ENCODE assay signal across 26 cellular contexts in the genomic region with DNA sequence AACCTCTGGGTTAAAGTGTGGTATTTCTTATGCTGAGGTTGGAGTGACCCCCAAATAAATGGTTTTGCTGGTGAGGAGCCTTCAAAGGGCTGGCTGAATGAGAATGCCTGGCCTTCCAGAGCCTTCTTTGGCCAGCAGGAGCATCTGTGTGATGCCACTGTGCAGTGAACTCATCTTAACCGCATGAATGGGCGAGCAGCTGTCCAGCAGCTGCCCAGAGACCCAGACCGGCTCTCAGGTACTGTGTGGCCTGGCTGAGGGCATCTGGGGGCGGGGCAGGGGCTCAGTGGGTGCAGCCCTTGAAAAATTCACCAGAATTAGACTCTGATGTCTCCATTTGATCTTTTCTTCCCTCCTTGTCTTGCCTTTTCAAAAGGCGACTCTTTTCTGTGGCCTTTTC. TPM values are rescaled to one million over a fixed set of nuclear protein-coding genes. Genes with fewer than 3 reads are reported as not detected.
DNase-seq lines count a peak whose midpoint lies in the region; ATAC-seq and TF ChIP-seq lines count a peak whose summit lies in the region.
"Had no signal": no experiment of that assay in that cellular context is flagged by ENCODE, and none has a peak within 500 bp of the region (broad histone marks: within the 10 kb centered on the region; RNA-seq: fewer than 3 reads in every experiment).

No MANE protein-coding gene starts in this region.

- TF ChIP-seq CTCF in OCI-LY7 (conservative IDR thresholded peaks at IDR 0.05; ENCODE audit: low read length), result no peak
- TF ChIP-seq CTCF in epithelial cell of proximal tubule (conservative IDR thresholded peaks at IDR 0.05; ENCODE audit: low read depth, low read length), result peak; percentile 39
- TF ChIP-seq CTCF in progenitor cell of endocrine pancreas (IDR thresholded peaks at IDR 0.05; ENCODE audit: unreplicated experiment), result no peak

- H3K9me3 Mint-ChIP-seq in progenitor cell of endocrine pancreas (ENCODE audit: low read depth), result no peaks in the 10 kb centered on the region
- H3K9me3 Mint-ChIP-seq: mesothelial cell of epicardium; natural killer cell; stimulated activated naive B cell treated with anti-CD40 and anti-IgM and Interleukin-4, amounts not matched to agents 10 μg/mL and 1 μg/mL and 100 μg/mL, for 72 hours had no signal

- H3K4me3 ChIP-seq in H7 (ENCODE audit: insufficient read depth, low read depth, low read length), result no peak overlapping the region
- H3K4me3 ChIP-seq in OCI-LY7 (ENCODE audit: low read depth, low read length, poor library complexity, severe bottlenecking), result no peak overlapping the region
- H3K4me3 ChIP-seq in epithelial cell of proximal tubule (ENCODE audit: low read depth, low read length), result no peak overlapping the region
- H3K4me3 ChIP-seq: gastrocnemius medialis, ovary, right atrium auricular region, suprapubic skin, upper lobe of right lung had no signal

- intact Hi-C loops in OCI-LY7 (cut with micrococcal nuclease; ENCODE audit: unreplicated experiment) (loop anchor here (10.0 kb wide), 1 partner anchor 812 kb away; a partner anchor contains a TSS), posterior vena cava (cut with DNase I) (no loop called here)

- POLR2A ChIA-PET in OCI-LY7 (lab: Charles Lee), result interaction anchor here (0.5 kb wide), 1 partner anchor 124 kb away, joined by 3 read pairs; no protein-coding TSS in a partner anchor

- H3K4me1 ChIP-seq in OCI-LY7 (ENCODE audit: insufficient read depth, low read length, poor library complexity, severe bottlenecking), result peaks cover 77% of the 10 kb centered on the region

- DNase-seq in H7, result peak; percentile 26
- no peak for DNase-seq in OCI-LY7 (ENCODE audit: low spot score)
- DNase-seq in epithelial cell of proximal tubule (ENCODE audit: low read depth), result no peak
- DNase-seq in posterior vena cava (ENCODE audit: low spot score), result peak; percentile 19
- no peak for DNase-seq in progenitor cell of endocrine pancreas (ENCODE audit: low spot score, unreplicated experiment)
- DNase-seq: activated CD4-positive, alpha-beta T cell treated with anti-CD3 and anti-CD28 coated beads for 36 hours; activated effector memory CD4-positive, alpha-beta T cell treated with anti-CD3 and anti-CD28 coated beads, Interleukin-2, amount 50 U/mL, for 16 hours; activated T-cell treated with anti-CD3 and anti-CD28 coated beads, Interleukin-2, amount 50 U/mL, for 1 hour; C1 segment of cervical spinal cord; central memory CD4-positive, alpha-beta T cell; gastrocnemius medialis; HCEC 1CT; natural killer cell; NCI-H1417; NCI-H2081; NCI-H345; NCI-H748 treated with DMSO at 0.1 percent for 48 hours; ovary; stimulated activated CD4-positive, alpha-beta T cell treated with anti-CD3 and anti-CD28 coated beads, Interleukin-4, amount 100 ng/mL, for 4 hours; stimulated activated naive B cell treated with anti-CD40 and anti-IgM and Interleukin-4, amounts not matched to agents 10 μg/mL and 1 μg/mL and 100 μg/mL, for 72 hours; upper lobe of right lung had no signal

- no TSS peak for BruUV-seq in OCI-LY7 (replicated peaks; lab: Mats Ljungman, UMichigan)

- H2AFZ ChIP-seq in OCI-LY7 (ENCODE audit: low read length), result peak overlapping the region; percentile 69

- no peak overlapping the region for H3K4me3 Mint-ChIP-seq in progenitor cell of endocrine pancreas (ENCODE audit: low read depth)
- H3K4me3 Mint-ChIP-seq: activated CD4-positive, alpha-beta T cell treated with anti-CD3 and anti-CD28 coated beads for 36 hours; mesothelial cell of epicardium; natural killer cell had no signal

- H3K36me3 ChIP-seq in H7 (replicated peaks; ENCODE audit: control insufficient read depth, insufficient read depth, low read length) (no peaks in the 10 kb centered on the region), OCI-LY7 (ENCODE audit: insufficient read depth, low read length) (peaks cover 11% of the 10 kb centered on the region; the same call in 1 of the 2 replicates)
- H3K36me3 ChIP-seq: gastrocnemius medialis, ovary, right atrium auricular region, suprapubic skin, upper lobe of right lung had no signal

- H3K9me2 ChIP-seq in OCI-LY7 (ENCODE audit: insufficient read depth, low read length), result no peaks in the 10 kb centered on the region

- peak overlapping the region; percentile 38 for H3K27ac ChIP-seq in OCI-LY7 (ENCODE audit: low read depth, low read length, poor library complexity, severe bottlenecking)
- H3K27ac ChIP-seq: gastrocnemius medialis, ovary, right atrium auricular region, suprapubic skin, upper lobe of right lung had no signal

- CTCF ChIA-PET in OCI-LY7 (lab: Charles Lee; ENCODE audit: unreplicated experiment), result no interaction called here

- H3K4me1 Mint-ChIP-seq in progenitor cell of endocrine pancreas (ENCODE audit: low read depth), result peaks cover 2% of the 10 kb centered on the region

- H3K36me3 Mint-ChIP-seq in progenitor cell of endocrine pancreas (ENCODE audit: insufficient read depth), result no peaks in the 10 kb centered on the region
- H3K36me3 Mint-ChIP-seq: mesothelial cell of epicardium; natural killer cell; stimulated activated naive B cell treated with anti-CD40 and anti-IgM and Interleukin-4, amounts not matched to agents 10 μg/mL and 1 μg/mL and 100 μg/mL, for 72 hours had no signal

- no peaks in the 10 kb centered on the region for H3K79me2 ChIP-seq in OCI-LY7 (ENCODE audit: insufficient read depth, low read depth, low read length)

- peak overlapping the region; percentile 39 for H3K4me2 ChIP-seq in OCI-LY7 (ENCODE audit: low read length)

- no peaks in the 10 kb centered on the region for H3K27me3 ChIP-seq in H7 (ENCODE audit: control insufficient read depth, insufficient read depth, low read length)
- H3K27me3 ChIP-seq: gastrocnemius medialis, ovary, right atrium auricular region, suprapubic skin, upper lobe of right lung had no signal

- H3K27ac Mint-ChIP-seq in progenitor cell of endocrine pancreas, result no peak overlapping the region
- H3K27ac Mint-ChIP-seq: activated CD4-positive, alpha-beta T cell treated with anti-CD3 and anti-CD28 coated beads for 36 hours; mesothelial cell of epicardium; natural killer cell had no signal

- no peaks in the 10 kb centered on the region for H4K20me1 ChIP-seq in OCI-LY7 (ENCODE audit: insufficient read depth, low read length)

- H3K9me3 ChIP-seq in OCI-LY7 (ENCODE audit: low read length), result peaks cover 16% of the 10 kb centered on the region; the same call in 1 of the 2 replicates
- H3K9me3 ChIP-seq: gastrocnemius medialis, ovary, right atrium auricular region, suprapubic skin, upper lobe of right lung had no signal

- ATAC-seq in GM19351 (IDR thresholded peaks at IDR 0.05; ENCODE audit: unreplicated experiment) (no peak), GM21619 (IDR thresholded peaks at IDR 0.05; ENCODE audit: unreplicated experiment) (no peak)
- ATAC-seq: activated CD4-positive, alpha-beta T cell treated with anti-CD3 and anti-CD28 coated beads for 36 hours; gastrocnemius medialis; natural killer cell; stimulated activated naive B cell treated with anti-CD40 and anti-IgM and Interleukin-4, amounts not matched to agents 10 μg/mL and 1 μg/mL and 100 μg/mL, for 72 hours; upper lobe of right lung had no signal

- peaks cover 26% of the 10 kb centered on the region for H3K27me3 Mint-ChIP-seq in progenitor cell of endocrine pancreas
- H3K27me3 Mint-ChIP-seq: activated CD4-positive, alpha-beta T cell treated with anti-CD3 and anti-CD28 coated beads for 36 hours; stimulated activated naive B cell treated with anti-CD40 and anti-IgM and Interleukin-4, amounts not matched to agents 10 μg/mL and 1 μg/mL and 100 μg/mL, for 72 hours had no signal

RNA-seq across cellular contexts. Expression of a gene that starts 59.0 kb away (rescaled TPM):
- total RNA-seq in H7 (2014; rRNA removed; shearing (Covaris generic)), result 25.2 and 30.7 TPM in 2 replicates
- total RNA-seq in OCI-LY7 (2014; rRNA removed; shearing (Covaris generic)), result 30.4 and 34.1 TPM in 2 replicates
- total RNA-seq in OCI-LY7 (2022) (112 and 118 TPM in 2 replicates), epithelial cell of proximal tubule (62.2 and 64.5 TPM in 2 replicates), posterior vena cava (10 to 100 TPM; 81.4 to 89.8 TPM), progenitor cell of endocrine pancreas (52.8 and 60.3 TPM in 2 replicates)

Comparison
In these comparisons a context has a peak if more than half of its experiments do, and no peak if none do; other contexts are left out.
1. DNase-seq: peak in H7 (single experiment) and posterior vena cava (single experiment); none in OCI-LY7 (single experiment), epithelial cell of proximal tubule (single experiment) and progenitor cell of endocrine pancreas (single experiment).